Comparison of ENCODE assay signal across 8 cellular contexts in genomic region chr12:68406134-68406576, GRCh38.
DNase-seq lines count a peak whose midpoint lies in the region; ATAC-seq and TF ChIP-seq lines count a peak whose summit lies in the region.

No MANE protein-coding gene starts in this region.

- H3K36me3 ChIP-seq in Panc1 (ENCODE audit: control insufficient read depth, insufficient read depth, low read length) (no peaks in the 10 kb centered on the region), mucosa of rectum (ENCODE audit: control insufficient read depth in 2 of 2, insufficient read depth in 2 of 2, low read length in 2 of 2) (no peaks in the 10 kb centered on the region)

- H3K27ac ChIP-seq in Panc1 (ENCODE audit: low read length) (peak overlapping the region; percentile 82), epithelial cell of prostate (no peak overlapping the region), mucosa of rectum (ENCODE audit: low read depth in 2 of 2, low read length in 2 of 2) (peak overlapping the region; percentile 73 to 83)

- intact Hi-C loops in Panc1 (cut with micrococcal nuclease; ENCODE audit: unreplicated experiment), result no loop called here

- no peak overlapping the region for H3K4me3 Mint-ChIP-seq in activated CD8-positive, alpha-beta T cell treated with anti-CD3 and anti-CD28 coated beads, Interleukin-2, amount 10 ng/mL, durations not matched to agents 7 days and 5 days

- POLR2A ChIA-PET in Panc1 (lab: Charles Lee), result no interaction called here
- POLR2A ChIA-PET in activated CD8-positive, alpha-beta T cell treated with anti-CD3 and anti-CD28 coated beads, Interleukin-2, amount 10 ng/mL, durations not matched to agents 7 days and 5 days (lab: Charles Lee), result no interaction called here

- TF ChIP-seq CTCF in Panc1 (IDR thresholded peaks at IDR 0.05), result peak; percentile 47

- H3K9ac ChIP-seq in mucosa of rectum (ENCODE audit: low read depth in 1 of 2, low read length in 2 of 2), result no peak overlapping the region

- BruUV-seq in Panc1 (replicated peaks; lab: Mats Ljungman, UMichigan), result no TSS peak

- H3K4me1 Mint-ChIP-seq in activated CD8-positive, alpha-beta T cell treated with anti-CD3 and anti-CD28 coated beads, Interleukin-2, amount 10 ng/mL, durations not matched to agents 7 days and 5 days (ENCODE audit: low read depth), result peaks cover 21% of the 10 kb centered on the region

- ATAC-seq in Panc1 (peak; percentile 89), GM18520 (IDR thresholded peaks at IDR 0.05; ENCODE audit: unreplicated experiment) (no peak)
- ATAC-seq in activated CD8-positive, alpha-beta T cell treated with anti-CD3 and anti-CD28 coated beads, Interleukin-2, amount 10 ng/mL, durations not matched to agents 7 days and 5 days, result no peak

- in situ Hi-C loops in Panc1 (cut with HindIII; ENCODE audit: low pct_unique_long_range_greater_than_20kb, low sequenced_read_pairs), result no loop called here

- H3K36me3 Mint-ChIP-seq in activated CD8-positive, alpha-beta T cell treated with anti-CD3 and anti-CD28 coated beads, Interleukin-2, amount 10 ng/mL, durations not matched to agents 7 days and 5 days (ENCODE audit: low read depth), result no peaks in the 10 kb centered on the region

- H3K9me3 Mint-ChIP-seq in activated CD8-positive, alpha-beta T cell treated with anti-CD3 and anti-CD28 coated beads, Interleukin-2, amount 10 ng/mL, durations not matched to agents 7 days and 5 days (ENCODE audit: insufficient read depth), result no peaks in the 10 kb centered on the region

- DNase-seq in GM04503 (ENCODE audit: low read depth) (peak; percentile 69), Panc1 (ENCODE audit: low read depth, low spot score) (no peak), epithelial cell of prostate (ENCODE audit: low read depth, low spot score) (peak; percentile 37), SW480 (ENCODE audit: low spot score) (no peak)
- no peak for DNase-seq in stimulated activated CD4-positive, alpha-beta T cell treated with anti-CD3 and anti-CD28 coated beads, Interleukin-4, amount 100 ng/mL, for 24 hours
- DNase-seq in activated CD8-positive, alpha-beta T cell treated with anti-CD3 and anti-CD28 coated beads, Interleukin-2, amount 10 ng/mL, durations not matched to agents 7 days and 5 days, result no peak

- H3K9me3 ChIP-seq in Panc1 (ENCODE audit: control insufficient read depth, insufficient read depth, low read depth, low read length) (no peaks in the 10 kb centered on the region), mucosa of rectum (ENCODE audit: control insufficient read depth in 2 of 2, low read length in 2 of 2) (no peaks in the 10 kb centered on the region)

- no peak overlapping the region for H3K4me3 ChIP-seq in Panc1 (ENCODE audit: low read depth in 2 of 2, low read length in 2 of 2)
- peak overlapping the region; percentile 3 to 38 for H3K4me3 ChIP-seq in mucosa of rectum (ENCODE audit: low read length in 2 of 2)

- CTCF ChIA-PET in Panc1 (lab: Charles Lee), result interaction anchor here (0.7 to 1.0 kb wide), 2 partner anchors 14 to 72 kb away, joined by 3 to 4 read pairs; no protein-coding TSS in a partner anchor
- CTCF ChIA-PET in activated CD8-positive, alpha-beta T cell treated with anti-CD3 and anti-CD28 coated beads, Interleukin-2, amount 10 ng/mL, durations not matched to agents 7 days and 5 days (lab: Charles Lee), result interaction anchor here (0.6 kb wide), 1 partner anchor 22 kb away, joined by 3 read pairs; no protein-coding TSS in a partner anchor

- H3K27me3 Mint-ChIP-seq in activated CD8-positive, alpha-beta T cell treated with anti-CD3 and anti-CD28 coated beads, Interleukin-2, amount 10 ng/mL, durations not matched to agents 7 days and 5 days (ENCODE audit: low read depth), result peaks cover 5% of the 10 kb centered on the region

- H3K4me1 ChIP-seq in Panc1 (ENCODE audit: control insufficient read depth, insufficient read depth, low read length) (peaks cover 20% of the 10 kb centered on the region), mucosa of rectum (ENCODE audit: control insufficient read depth in 2 of 2, insufficient read depth in 2 of 2, low read length in 2 of 2) (peaks cover 11 to 25% of the 10 kb centered on the region in 2 donors)

- no peak overlapping the region for H3K27ac Mint-ChIP-seq in activated CD8-positive, alpha-beta T cell treated with anti-CD3 and anti-CD28 coated beads, Interleukin-2, amount 10 ng/mL, durations not matched to agents 7 days and 5 days

- H3K27me3 ChIP-seq in Panc1 (ENCODE audit: control insufficient read depth, insufficient read depth, low read length), result no peaks in the 10 kb centered on the region
- H3K27me3 ChIP-seq in mucosa of rectum (ENCODE audit: control insufficient read depth in 2 of 2, insufficient read depth in 2 of 2, low read length in 2 of 2), result no peaks in the 10 kb centered on the region

Comparison
In these comparisons a context has a peak if more than half of its experiments do, and no peak if none do; other contexts are left out.
1. DNase-seq: peak in GM04503 (single experiment) and epithelial cell of prostate (single experiment); none in Panc1 (single experiment), stimulated activated CD4-positive, alpha-beta T cell treated with anti-CD3 and anti-CD28 coated beads, Interleukin-4, amount 100 ng/mL, for 24 hours (single experiment), SW480 (single experiment) and activated CD8-positive, alpha-beta T cell treated with anti-CD3 and anti-CD28 coated beads, Interleukin-2, amount 10 ng/mL, durations not matched to agents 7 days and 5 days (single experiment).
2. H3K4me3 ChIP-seq: peak in mucosa of rectum (2 of 2); none in Panc1 (0 of 2).